Comparison of ENCODE assay signal across 7 cellular contexts in the genomic region with DNA sequence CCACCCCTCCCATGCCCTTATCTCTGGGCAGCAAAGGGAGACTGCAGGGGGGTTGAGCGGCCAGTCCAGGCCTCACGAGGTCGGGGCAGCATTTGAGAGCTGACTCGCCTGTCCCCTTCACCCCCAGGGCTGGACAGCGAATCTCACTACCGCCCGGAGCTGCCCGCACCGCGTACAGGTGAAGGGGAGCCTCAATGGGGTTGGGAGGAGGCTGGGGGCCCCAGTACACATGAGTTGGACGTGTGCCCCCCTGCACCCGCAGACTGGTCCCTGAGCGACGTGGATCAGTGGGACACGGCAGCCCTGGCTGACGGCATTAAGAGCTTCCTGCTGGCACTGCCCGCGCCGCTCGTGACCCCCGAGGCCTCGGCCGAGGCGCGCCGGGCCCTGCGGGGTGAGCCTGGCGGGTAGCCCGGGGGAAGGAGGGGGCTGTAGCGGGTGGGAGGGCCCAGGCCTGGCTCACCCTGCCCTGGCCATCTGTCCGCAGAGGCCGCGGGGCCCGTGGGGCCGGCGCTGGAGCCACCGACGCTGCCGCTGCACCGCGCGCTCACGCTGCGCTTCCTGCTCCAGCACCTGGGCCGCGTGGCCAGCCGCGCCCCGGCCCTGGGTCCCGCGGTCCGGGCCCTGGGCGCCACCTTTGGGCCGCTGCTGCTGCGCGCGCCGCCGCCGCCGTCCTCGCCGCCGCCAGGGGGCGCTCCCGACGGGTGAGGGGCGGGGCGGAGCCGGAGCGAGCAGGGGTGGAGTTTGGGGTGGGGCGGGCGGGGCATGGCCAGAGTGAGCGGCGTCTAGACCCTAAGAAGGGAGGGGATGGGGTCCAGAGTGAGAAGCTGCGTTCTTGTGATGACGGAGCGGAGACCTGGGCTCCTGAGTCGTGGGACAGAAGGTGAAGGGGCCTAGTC. TPM values are rescaled to one million over a fixed set of nuclear protein-coding genes. Genes with fewer than 3 reads are reported as not detected.
DNase-seq lines count a peak whose midpoint lies in the region; ATAC-seq and TF ChIP-seq lines count a peak whose summit lies in the region.

No MANE protein-coding gene starts in this region.

- H3K9me3 Mint-ChIP-seq in endodermal cell = no peaks in the 10 kb centered on the region

- ATAC-seq in HG02571 (IDR thresholded peaks at IDR 0.05; ENCODE audit: unreplicated experiment) = peak; percentile 50

- H3K36me3 ChIP-seq in endodermal cell (ENCODE audit: control insufficient read depth, insufficient read depth, low read length) = peaks cover 33% of the 10 kb centered on the region
- peaks cover 10 to 22% of the 10 kb centered on the region in 2 donors for H3K36me3 ChIP-seq in mucosa of rectum (ENCODE audit: control insufficient read depth in 2 of 2, insufficient read depth in 2 of 2, low read length in 2 of 2)

- peaks cover 31% of the 10 kb centered on the region for H3K36me3 Mint-ChIP-seq in endodermal cell (ENCODE audit: low read depth)

- H3K27me3 ChIP-seq in endodermal cell (ENCODE audit: control insufficient read depth, insufficient read depth, low read length, poor library complexity, severe bottlenecking) (no peaks in the 10 kb centered on the region), mucosa of rectum (ENCODE audit: control insufficient read depth in 2 of 2, insufficient read depth in 2 of 2, low read length in 2 of 2) (no peaks in the 10 kb centered on the region)

- H3K9ac ChIP-seq in endodermal cell (ENCODE audit: extremely low read depth, low read length, poor library complexity, severe bottlenecking) = no peak overlapping the region
- peak overlapping the region; percentile 32 to 54 for H3K9ac ChIP-seq in mucosa of rectum (ENCODE audit: low read depth in 1 of 2, low read length in 2 of 2)

- no peaks in the 10 kb centered on the region for H3K4me1 ChIP-seq in endodermal cell (ENCODE audit: control insufficient read depth, insufficient read depth, low read length)
- H3K4me1 ChIP-seq in mucosa of rectum (ENCODE audit: control insufficient read depth in 2 of 2, insufficient read depth in 2 of 2, low read length in 2 of 2) = peaks cover 27 to 29% of the 10 kb centered on the region in 2 donors

- peak; percentile 60 for DNase-seq in NCI-H2171 (lab: John Stamatoyannopoulos, UW)
- peak; percentile 72 to 82 (median 78) for DNase-seq in activated CD8-positive, alpha-beta memory T cell treated with anti-CD3 and anti-CD28 coated beads for 48 hours (ENCODE audit: low read depth in 2 of 3, low spot score in 2 of 3)
- peak; percentile 94 for DNase-seq in endodermal cell
- peak; percentile 62 to 70 for DNase-seq in stimulated activated CD8-positive, alpha-beta memory T cell treated with anti-CD3 and anti-CD28 coated beads, Interleukin-7, amount 100 ng/mL, for 1 hour (ENCODE audit: low read depth in 2 of 2)

- H3K27me3 Mint-ChIP-seq in endodermal cell (ENCODE audit: insufficient read depth) = no peaks in the 10 kb centered on the region

- H3K27ac Mint-ChIP-seq in endodermal cell = no peak overlapping the region

- WGBS in endodermal cell (ENCODE audit: insufficient coverage in 1 of 2, insufficient read length in 1 of 2), 2 experiments = 30 to 32% methylated on average over 22 to 79 of the region's 79 CpGs

- TF ChIP-seq CTCF in GM12873 (IDR thresholded peaks at IDR 0.05; ENCODE audit: insufficient read depth, low read depth, low read length, missing control alignments) (peak; percentile 56), endodermal cell (conservative IDR thresholded peaks at IDR 0.05) (peak; percentile 76)

- no peak overlapping the region for H3K4me3 ChIP-seq in endodermal cell (ENCODE audit: low read length)
- H3K4me3 ChIP-seq in mucosa of rectum (ENCODE audit: low read length in 2 of 2) = peak overlapping the region; percentile 62 to 65

- H3K9me3 ChIP-seq in endodermal cell (ENCODE audit: control insufficient read depth, low read length) (no peaks in the 10 kb centered on the region), mucosa of rectum (ENCODE audit: control insufficient read depth in 2 of 2, low read length in 2 of 2) (no peaks in the 10 kb centered on the region)

- no peak overlapping the region for H3K27ac ChIP-seq in endodermal cell (ENCODE audit: low read depth, low read length)
- peak overlapping the region; percentile 23 to 27 for H3K27ac ChIP-seq in mucosa of rectum (ENCODE audit: low read depth in 2 of 2, low read length in 2 of 2)

- no peaks in the 10 kb centered on the region for H3K4me1 Mint-ChIP-seq in endodermal cell

- peak overlapping the region; percentile 9 for H3K4me3 Mint-ChIP-seq in endodermal cell

RNA-seq across cellular contexts. Expression of a gene that starts 8.1 kb away (rescaled TPM):
- 10 to 100 TPM; 52.9 to 58.8 TPM for total RNA-seq in endodermal cell
- 57.1 TPM for polyA plus RNA-seq in endodermal cell (2013, experiment 1 of 2)
- polyA plus RNA-seq in endodermal cell (2013, experiment 2 of 2) = 50.7 TPM

RNA-seq across cellular contexts. Expression of a gene that starts 12.6 kb away (rescaled TPM):
- 10 to 100 TPM; 10.6 to 11.0 TPM for total RNA-seq in endodermal cell
- polyA plus RNA-seq in endodermal cell (2013, experiment 1 of 2) = 6.8 TPM
- 3.1 TPM for polyA plus RNA-seq in endodermal cell (2013, experiment 2 of 2)

RNA-seq across cellular contexts. Expression of a gene that starts 32.0 kb away (rescaled TPM):
- total RNA-seq in endodermal cell = 10 to 100 TPM; 20.9 to 21.8 TPM
- 21.9 TPM for polyA plus RNA-seq in endodermal cell (2013, experiment 1 of 2)
- polyA plus RNA-seq in endodermal cell (2013, experiment 2 of 2) = 18.8 TPM

RNA-seq across cellular contexts. Expression of a gene that starts 42.8 kb away (rescaled TPM):
- total RNA-seq in endodermal cell = 1 to 10 TPM; 3.6 to 3.9 TPM
- polyA plus RNA-seq in endodermal cell (2013, experiment 1 of 2) = 13.9 TPM
- 13.6 TPM for polyA plus RNA-seq in endodermal cell (2013, experiment 2 of 2)
